17 cellular contexts compared by ENCODE assay signal in the genomic region with DNA sequence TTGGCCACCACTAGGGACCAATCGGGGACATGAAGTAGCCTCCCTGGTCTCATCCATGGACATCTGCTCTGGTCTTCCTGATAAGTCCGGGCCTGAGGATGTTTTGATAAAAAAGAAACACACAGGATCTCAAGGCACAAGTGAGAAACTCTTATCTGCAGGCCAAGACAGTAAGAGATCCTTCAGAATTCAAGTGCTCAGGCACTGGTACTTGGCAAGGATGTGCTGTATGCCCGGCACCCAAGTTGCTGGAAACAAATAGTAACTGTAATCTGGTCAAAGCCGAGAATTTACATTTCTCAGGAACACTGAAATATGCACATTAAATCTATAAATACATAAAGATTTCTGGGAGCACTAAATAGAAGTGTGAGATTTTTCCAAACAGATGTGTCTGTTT.
"Had no signal": no experiment of that assay in that cellular context is flagged by ENCODE, and none has a peak within 500 bp of the region (broad histone marks: within the 10 kb centered on the region; RNA-seq: fewer than 3 reads in every experiment).

No MANE protein-coding gene starts in this region.

- ATAC-seq: gastrocnemius medialis, heart right ventricle, left cardiac atrium, left lung, left ventricle myocardium superior, lower lobe of right lung, mucosa of descending colon had no signal

- H3K4me3 ChIP-seq: coronary artery, esophagus squamous epithelium, gastrocnemius medialis, heart right ventricle, left lung, lower lobe of right lung, mucosa of descending colon had no signal

- H3K4me1 ChIP-seq: esophagus squamous epithelium, gastrocnemius medialis, left lung, lower lobe of right lung had no signal

- DNase-seq: effector CD4-positive, alpha-beta T cell; effector memory CD4-positive, alpha-beta T cell; esophagus squamous epithelium; foreskin fibroblast; foreskin melanocyte; gastrocnemius medialis; glutamatergic neuron; head of caudate nucleus; heart right ventricle; hippocampal formation; left cardiac atrium; left lung; left ventricle myocardium superior; lower lobe of right lung; mesenchymal stem cell; mucosa of descending colon had no signal

- H3K9me3 ChIP-seq: esophagus squamous epithelium, gastrocnemius medialis, heart right ventricle, left lung, lower lobe of right lung, mucosa of descending colon had no signal

- H3K36me3 ChIP-seq: esophagus squamous epithelium, gastrocnemius medialis, heart right ventricle, left lung, lower lobe of right lung had no signal

- H3K27ac ChIP-seq: coronary artery, esophagus squamous epithelium, gastrocnemius medialis, heart right ventricle, left lung, lower lobe of right lung had no signal

- H3K27me3 ChIP-seq: esophagus squamous epithelium, gastrocnemius medialis, heart right ventricle had no signal
